In genomic region chr7:128343554-128344430, GRCh38 we compare ENCODE assay signal across 8 cellular contexts. TPM values are rescaled to one million over a fixed set of nuclear protein-coding genes. Genes with fewer than 3 reads are reported as not detected.
A peak's percentile ranks its signal among the peaks of the same experiment; 100 is the strongest.
DNase-seq lines count a peak whose midpoint lies in the region; ATAC-seq, FAIRE-seq and TF ChIP-seq lines count a peak whose summit lies in the region.

TSS of gene RBM28 (minus strand) at chr7:128343908. CDS start at chr7:128343793, 115 bp downstream.

- peak; percentile 91 for ATAC-seq in HG02623 (IDR thresholded peaks at IDR 0.05; ENCODE audit: unreplicated experiment)
- ATAC-seq in activated naive CD8-positive, alpha-beta T cell treated with anti-CD3 and anti-CD28 coated beads, Interleukin-2, amount 10 ng/mL, durations not matched to agents 7 days and 5 days (ENCODE audit: low read depth) = peak; percentile 91
- ATAC-seq in Right ventricle myocardium inferior = peak; percentile 94
- ATAC-seq in pancreas = peak; percentile 97 to 98 (median 98)

- WGBS in pancreas, 2 donors = 11 to 13% methylated on average over 49 of the region's 49 CpGs
- 14% methylated on average over 46 to 49 of the region's 49 CpGs for WGBS in thyroid gland, 2 donors

- H3K27me3 ChIP-seq in SU-DHL-6 (ENCODE audit: low read length) (no peaks in the 10 kb centered on the region), pancreas (no peaks in the 10 kb centered on the region), thyroid gland (no peaks in the 10 kb centered on the region)

- peak within 1 kb of the TSS; percentile 94 for H3K4me3 Mint-ChIP-seq in activated naive CD8-positive, alpha-beta T cell treated with anti-CD3 and anti-CD28 coated beads, Interleukin-2, amount 10 ng/mL, durations not matched to agents 7 days and 5 days

- TF ChIP-seq CTCF in GM12864 (IDR thresholded peaks at IDR 0.05; ENCODE audit: low read depth, low read length, missing control alignments) (no peak), SU-DHL-6 (IDR thresholded peaks at IDR 0.05; ENCODE audit: insufficient read depth, low read length, poor library complexity, severe bottlenecking) (no peak), pancreas (IDR thresholded peaks at IDR 0.05) (no peak), thyroid gland (IDR thresholded peaks at IDR 0.05) (peak in 2 of 6 experiments; percentile 1 to 19)

- H3K4me1 ChIP-seq in pancreas = peaks cover 0 to 20% (median 12%) of the 10 kb centered on the region in 3 donors
- peaks cover 15 to 18% of the 10 kb centered on the region in 2 donors for H3K4me1 ChIP-seq in thyroid gland

- peaks cover 2% of the 10 kb centered on the region for H3K36me3 Mint-ChIP-seq in activated naive CD8-positive, alpha-beta T cell treated with anti-CD3 and anti-CD28 coated beads, Interleukin-2, amount 10 ng/mL, durations not matched to agents 7 days and 5 days

- no peaks in the 10 kb centered on the region for H3K9me3 Mint-ChIP-seq in activated naive CD8-positive, alpha-beta T cell treated with anti-CD3 and anti-CD28 coated beads, Interleukin-2, amount 10 ng/mL, durations not matched to agents 7 days and 5 days

- peak within 1 kb of the TSS; percentile 84 for H3K4me2 ChIP-seq in SU-DHL-6 (ENCODE audit: low read depth, low read length, poor library complexity, severe bottlenecking)

- peak in 1 of 2 donors; percentile 62 for TF ChIP-seq POLR2A in thyroid gland (IDR thresholded peaks at IDR 0.05)

- peak within 1 kb of the TSS; percentile 89 for H3K4me3 ChIP-seq in GM12864 (ENCODE audit: low read depth, low read length)
- H3K4me3 ChIP-seq in SU-DHL-6 (ENCODE audit: insufficient read depth, low read length, poor library complexity, severe bottlenecking) = peak within 1 kb of the TSS; percentile 87
- peak within 1 kb of the TSS; percentile 56 to 74 (median 66) for H3K4me3 ChIP-seq in pancreas
- H3K4me3 ChIP-seq in thyroid gland (replicated peaks in 1 of 3) = peak within 1 kb of the TSS; percentile 24 to 87 (median 72)

- H2AFZ ChIP-seq in SU-DHL-6 (ENCODE audit: low read depth, low read length, severe bottlenecking) = peak within 1 kb of the TSS; percentile 97

- intact Hi-C loops in Right ventricle myocardium inferior (cut with DNase I) = no loop called here
- intact Hi-C loops in pancreas (cut with DNase I) = no loop called here
- intact Hi-C loops in thyroid gland (cut with DNase I) = no loop called here

- peaks cover 10% of the 10 kb centered on the region for H3K27me3 Mint-ChIP-seq in activated naive CD8-positive, alpha-beta T cell treated with anti-CD3 and anti-CD28 coated beads, Interleukin-2, amount 10 ng/mL, durations not matched to agents 7 days and 5 days

- peak within 1 kb of the TSS; percentile 74 for H3K27ac ChIP-seq in SU-DHL-6 (ENCODE audit: low read depth, low read length)
- peak within 1 kb of the TSS; percentile 46 to 76 (median 54) for H3K27ac ChIP-seq in pancreas
- peak within 1 kb of the TSS in 2 of 3 donors; percentile 49 to 76 for H3K27ac ChIP-seq in thyroid gland

- H3K9ac ChIP-seq in SU-DHL-6 (ENCODE audit: low read length) = peak within 1 kb of the TSS; percentile 79

- peaks cover 39% of the 10 kb centered on the region for H3K79me2 ChIP-seq in SU-DHL-6 (ENCODE audit: insufficient read depth, low read length)

- H4K20me1 ChIP-seq in SU-DHL-6 (ENCODE audit: low read depth, low read length) = no peaks in the 10 kb centered on the region

- H3K36me3 ChIP-seq in SU-DHL-6 (ENCODE audit: low read length) (no peaks in the 10 kb centered on the region), pancreas (peaks cover 0 to 1% (median 0%) of the 10 kb centered on the region in 3 donors), thyroid gland (peaks cover 3 to 4% of the 10 kb centered on the region in 2 donors)

- POLR2A ChIA-PET in activated naive CD8-positive, alpha-beta T cell treated with anti-CD3 and anti-CD28 coated beads, Interleukin-2, amount 10 ng/mL, durations not matched to agents 7 days and 5 days (lab: Charles Lee) = interaction anchor here (0.6 to 1.2 kb wide), 7 partner anchors 9 to 952 kb away, joined by 3 to 5 read pairs (median 3); partner anchors contain the start of genes HILPDA and TNPO3

- peaks cover 28% of the 10 kb centered on the region for H3K4me1 Mint-ChIP-seq in activated naive CD8-positive, alpha-beta T cell treated with anti-CD3 and anti-CD28 coated beads, Interleukin-2, amount 10 ng/mL, durations not matched to agents 7 days and 5 days

- H3K9me2 ChIP-seq in SU-DHL-6 (replicated peaks; ENCODE audit: insufficient read depth, low read length) = no peaks in the 10 kb centered on the region

- peak within 1 kb of the TSS; percentile 91 for H3K27ac Mint-ChIP-seq in activated naive CD8-positive, alpha-beta T cell treated with anti-CD3 and anti-CD28 coated beads, Interleukin-2, amount 10 ng/mL, durations not matched to agents 7 days and 5 days

- FAIRE-seq in pancreas (lab: Jason Lieb, UNC) = no peak

- H3F3A ChIP-seq in SU-DHL-6 (ENCODE audit: insufficient read depth) = peaks cover 3% of the 10 kb centered on the region; the same call in 1 of the 2 replicates

- H3K9me3 ChIP-seq in SU-DHL-6 (ENCODE audit: insufficient read depth, low read length) (no peaks in the 10 kb centered on the region), pancreas (no peaks in the 10 kb centered on the region), thyroid gland (no peaks in the 10 kb centered on the region)

- peak; percentile 82 for DNase-seq in GM12864 (ENCODE audit: low read depth)
- peak; percentile 91 for DNase-seq in NCI-H1092 treated with DMSO at 0.1 percent for 48 hours (lab: John Stamatoyannopoulos, UW)
- peak; percentile 83 for DNase-seq in activated naive CD8-positive, alpha-beta T cell treated with anti-CD3 and anti-CD28 coated beads, Interleukin-2, amount 10 ng/mL, durations not matched to agents 7 days and 5 days
- DNase-seq in Right ventricle myocardium inferior (ENCODE audit: missing footprints) = peak; percentile 94
- peak; percentile 81 to 91 (median 83) for DNase-seq in pancreas
- peak; percentile 84 to 87 for DNase-seq in thyroid gland

RNA-seq across cellular contexts. Expression of gene RBM28, which starts in this region (rescaled TPM):
- 10 to 100 TPM; 42.0 to 42.9 TPM for total RNA-seq in activated naive CD8-positive, alpha-beta T cell treated with anti-CD3 and anti-CD28 coated beads, Interleukin-2, amount 10 ng/mL, durations not matched to agents 7 days and 5 days
- 31.7 TPM for total RNA-seq in Right ventricle myocardium inferior
- 10 to 100 TPM; 10.9 to 18.8 (median 16.1) TPM for total RNA-seq in pancreas
- polyA plus RNA-seq in pancreas = 10 to 100 TPM; 26.3 to 31.8 TPM
- 10 to 100 TPM; 19.1 to 36.9 (median 27.7) TPM for total RNA-seq in thyroid gland

Comparison
In these comparisons a context has a peak if more than half of its experiments do, and no peak if none do; other contexts are left out.
1. Peak in every context shown above with its lines: DNase-seq, ATAC-seq, H3K4me3 ChIP-seq and H3K27ac ChIP-seq.